ENCODE assay signal across 8 cellular contexts in genomic region chr9:136728080-136728547, GRCh38. TPM values are rescaled to one million over a fixed set of nuclear protein-coding genes. Genes with fewer than 3 reads are reported as not detected.
DNase-seq lines count a peak whose midpoint lies in the region; ATAC-seq and TF ChIP-seq lines count a peak whose summit lies in the region.

No MANE protein-coding gene starts in this region.

- peak overlapping the region; percentile 95 for H3K4me3 ChIP-seq in HUES64 (ENCODE audit: low read length)
- H3K4me3 ChIP-seq in Panc1 (ENCODE audit: low read depth in 2 of 2, low read length in 2 of 2), result peak overlapping the region; percentile 92 to 96

- POLR2A ChIA-PET in Panc1 (lab: Charles Lee), result no interaction called here
- POLR2A ChIA-PET in naive thymus-derived CD8-positive, alpha-beta T cell (lab: Charles Lee), result interaction anchor here (0.7 to 3.5 kb wide), 31 partner anchors 9 to 512 kb away, joined by 3 to 38 read pairs (median 5); partner anchors contain the start of genes DNLZ, LCN10, LCN8 and MAN1B1

- ATAC-seq in GM21367 (IDR thresholded peaks at IDR 0.05; ENCODE audit: unreplicated experiment), result peak; percentile 46
- peak; percentile 65 for ATAC-seq in Panc1
- peak; percentile 85 to 87 for ATAC-seq in activated T-cell treated with anti-CD3 and anti-CD28 coated beads, Interleukin-2, amount 50 U/mL, for 72 hours (replicated peaks in 1 of 2)
- ATAC-seq in naive thymus-derived CD8-positive, alpha-beta T cell, result peak; percentile 77 to 85
- peak; percentile 84 for ATAC-seq in stimulated activated memory B cell treated with anti-CD40 and anti-IgM and Interleukin-4, amounts not matched to agents 10 μg/mL and 1 μg/mL and 100 μg/mL, for 72 hours

- H3K27me3 Mint-ChIP-seq in Calu3 (ENCODE audit: unreplicated experiment), result no peaks in the 10 kb centered on the region
- no peaks in the 10 kb centered on the region for H3K27me3 Mint-ChIP-seq in activated T-cell treated with anti-CD3 and anti-CD28 coated beads, Interleukin-2, amount 50 U/mL, for 72 hours (ENCODE audit: low read depth)
- H3K27me3 Mint-ChIP-seq in naive thymus-derived CD8-positive, alpha-beta T cell, result no peaks in the 10 kb centered on the region
- H3K27me3 Mint-ChIP-seq in stimulated activated memory B cell treated with anti-CD40 and anti-IgM and Interleukin-4, amounts not matched to agents 10 μg/mL and 1 μg/mL and 100 μg/mL, for 72 hours, result no peaks in the 10 kb centered on the region

- H3K9me3 Mint-ChIP-seq in Calu3 (ENCODE audit: low read depth, unreplicated experiment), result no peaks in the 10 kb centered on the region
- no peaks in the 10 kb centered on the region for H3K9me3 Mint-ChIP-seq in activated T-cell treated with anti-CD3 and anti-CD28 coated beads, Interleukin-2, amount 50 U/mL, for 72 hours
- no peaks in the 10 kb centered on the region for H3K9me3 Mint-ChIP-seq in naive thymus-derived CD8-positive, alpha-beta T cell
- no peaks in the 10 kb centered on the region for H3K9me3 Mint-ChIP-seq in stimulated activated memory B cell treated with anti-CD40 and anti-IgM and Interleukin-4, amounts not matched to agents 10 μg/mL and 1 μg/mL and 100 μg/mL, for 72 hours

- WGBS in HUES64, result under 1% methylated on average over 66 of the region's 66 CpGs

- H3K4me1 Mint-ChIP-seq in Calu3 (ENCODE audit: low read depth, unreplicated experiment), result peaks cover 10% of the 10 kb centered on the region
- peaks cover 46% of the 10 kb centered on the region for H3K4me1 Mint-ChIP-seq in activated T-cell treated with anti-CD3 and anti-CD28 coated beads, Interleukin-2, amount 50 U/mL, for 72 hours (ENCODE audit: low read depth)
- peaks cover 15 to 40% (median 30%) of the 10 kb centered on the region in 4 donors for H3K4me1 Mint-ChIP-seq in naive thymus-derived CD8-positive, alpha-beta T cell
- peaks cover 67% of the 10 kb centered on the region for H3K4me1 Mint-ChIP-seq in stimulated activated memory B cell treated with anti-CD40 and anti-IgM and Interleukin-4, amounts not matched to agents 10 μg/mL and 1 μg/mL and 100 μg/mL, for 72 hours

- H3K4me3 Mint-ChIP-seq in Calu3 (ENCODE audit: low read depth, unreplicated experiment), result peak overlapping the region; percentile 81
- H3K4me3 Mint-ChIP-seq in activated T-cell treated with anti-CD3 and anti-CD28 coated beads, Interleukin-2, amount 50 U/mL, for 72 hours, result peak overlapping the region; percentile 99
- H3K4me3 Mint-ChIP-seq in naive thymus-derived CD8-positive, alpha-beta T cell, result peak overlapping the region; percentile 56 to 98 (median 92)
- H3K4me3 Mint-ChIP-seq in stimulated activated memory B cell treated with anti-CD40 and anti-IgM and Interleukin-4, amounts not matched to agents 10 μg/mL and 1 μg/mL and 100 μg/mL, for 72 hours, result peak overlapping the region; percentile 86

- CTCF ChIA-PET in Calu3 (lab: Charles Lee), result interaction anchor here (1.4 kb wide), 1 partner anchor 10 kb away, joined by 3 read pairs; no protein-coding TSS in a partner anchor
- CTCF ChIA-PET in Panc1 (lab: Charles Lee), result no interaction called here

- DNase-seq in Calu3, result peak; percentile 87
- DNase-seq in Panc1 (ENCODE audit: low read depth, low spot score), result peak; percentile 20
- DNase-seq in activated T-cell treated with anti-CD3 and anti-CD28 coated beads, Interleukin-2, amount 50 U/mL, for 72 hours, result peak; percentile 94 to 97
- DNase-seq in fibroblast of gingiva (ENCODE audit: low read depth), result peak; percentile 92
- DNase-seq in naive thymus-derived CD8-positive, alpha-beta T cell, result peak; percentile 84 to 96 (median 93)

- peak overlapping the region; percentile 92 for H3K9ac ChIP-seq in HUES64 (ENCODE audit: low read depth, low read length)

- H3K27ac Mint-ChIP-seq in Calu3 (ENCODE audit: unreplicated experiment), result peak overlapping the region; percentile 70
- H3K27ac Mint-ChIP-seq in activated T-cell treated with anti-CD3 and anti-CD28 coated beads, Interleukin-2, amount 50 U/mL, for 72 hours, result peak overlapping the region; percentile 34
- peak overlapping the region in 7 of 10 donors; percentile 34 to 97 (median 60) for H3K27ac Mint-ChIP-seq in naive thymus-derived CD8-positive, alpha-beta T cell
- H3K27ac Mint-ChIP-seq in stimulated activated memory B cell treated with anti-CD40 and anti-IgM and Interleukin-4, amounts not matched to agents 10 μg/mL and 1 μg/mL and 100 μg/mL, for 72 hours, result peak overlapping the region; percentile 83

- no TSS peak for BruUV-seq in Calu3 (replicated peaks; lab: Mats Ljungman, UMichigan)
- BruUV-seq in Panc1 (replicated peaks; lab: Mats Ljungman, UMichigan), result no TSS peak

- H3K9me3 ChIP-seq in HUES64 (ENCODE audit: insufficient read depth, low read depth, low read length), result no peaks in the 10 kb centered on the region
- H3K9me3 ChIP-seq in Panc1 (ENCODE audit: control insufficient read depth, insufficient read depth, low read depth, low read length), result no peaks in the 10 kb centered on the region

- peaks cover 13% of the 10 kb centered on the region for H3K27me3 ChIP-seq in HUES64 (ENCODE audit: insufficient read depth, low read length)
- no peaks in the 10 kb centered on the region for H3K27me3 ChIP-seq in Panc1 (ENCODE audit: control insufficient read depth, insufficient read depth, low read length)

- H3K27ac ChIP-seq in HUES64 (ENCODE audit: low read depth, low read length), result peak overlapping the region; percentile 58
- peak overlapping the region; percentile 93 for H3K27ac ChIP-seq in Panc1 (ENCODE audit: low read length)

- intact Hi-C loops in Calu3 (cut with micrococcal nuclease; ENCODE audit: unreplicated experiment) (no loop called here), Panc1 (cut with micrococcal nuclease; ENCODE audit: unreplicated experiment) (no loop called here)

- peaks cover 58% of the 10 kb centered on the region for H3K36me3 Mint-ChIP-seq in Calu3 (ENCODE audit: insufficient read depth, unreplicated experiment)
- H3K36me3 Mint-ChIP-seq in activated T-cell treated with anti-CD3 and anti-CD28 coated beads, Interleukin-2, amount 50 U/mL, for 72 hours (ENCODE audit: insufficient read depth in 2 of 2), result peaks cover 8 to 17% of the 10 kb centered on the region in 2 donors
- H3K36me3 Mint-ChIP-seq in naive thymus-derived CD8-positive, alpha-beta T cell, result peaks cover 6 to 35% (median 21%) of the 10 kb centered on the region in 3 donors
- peaks cover 36% of the 10 kb centered on the region for H3K36me3 Mint-ChIP-seq in stimulated activated memory B cell treated with anti-CD40 and anti-IgM and Interleukin-4, amounts not matched to agents 10 μg/mL and 1 μg/mL and 100 μg/mL, for 72 hours

- TF ChIP-seq CTCF in Calu3 (IDR thresholded peaks at IDR 0.05; ENCODE audit: unreplicated experiment), result peak; percentile 72
- TF ChIP-seq CTCF in Panc1 (IDR thresholded peaks at IDR 0.05), result peak; percentile 93

- H3K36me3 ChIP-seq in HUES64 (ENCODE audit: insufficient read depth, low read length) (peaks cover 39% of the 10 kb centered on the region), Panc1 (ENCODE audit: control insufficient read depth, insufficient read depth, low read length) (peaks cover 14% of the 10 kb centered on the region)

- in situ Hi-C loops in Panc1 (cut with HindIII; ENCODE audit: low pct_unique_long_range_greater_than_20kb, low sequenced_read_pairs), result no loop called here

- H3K4me1 ChIP-seq in HUES64 (ENCODE audit: insufficient read depth, low read length) (no peaks in the 10 kb centered on the region; the same call in 1 of the 2 replicates), Panc1 (ENCODE audit: control insufficient read depth, insufficient read depth, low read length) (peaks cover 31% of the 10 kb centered on the region)

RNA-seq across cellular contexts. Expression of gene LCN10, which starts 14.6 kb away (rescaled TPM):
- total RNA-seq in Calu3 (2022) (0.33 and 1.9 TPM in 2 replicates), Panc1 (2021; ENCODE audit: unreplicated experiment) (not detected)
- polyA plus RNA-seq in HUES64 (2013, experiment 1 of 2), result 0.55 TPM
- 0.32 TPM for polyA plus RNA-seq in HUES64 (2013, experiment 2 of 2)
- polyA plus RNA-seq in Panc1 (2012; ENCODE audit: insufficient read length), result not detected
- under 1 TPM; 0.21 to 0.70 TPM for total RNA-seq in activated T-cell treated with anti-CD3 and anti-CD28 coated beads, Interleukin-2, amount 50 U/mL, for 72 hours
- total RNA-seq in naive thymus-derived CD8-positive, alpha-beta T cell, result 10 to 100 TPM; 11.0 to 11.1 TPM
- polyA plus RNA-seq in naive thymus-derived CD8-positive, alpha-beta T cell, result 1 to 10 TPM in 2 of 3 donors, under 1 TPM in 1; 0.60 to 6.6 (median 3.1) TPM

RNA-seq across cellular contexts. Expression of gene DIPK1B, which starts 15.7 kb away (rescaled TPM):
- total RNA-seq in Calu3 (2022) (4.0 TPM in 2 replicates), Panc1 (2021; ENCODE audit: unreplicated experiment) (10.6 TPM)
- polyA plus RNA-seq in HUES64 (2013, experiment 1 of 2), result 32.2 TPM
- polyA plus RNA-seq in HUES64 (2013, experiment 2 of 2), result 33.2 TPM
- 26.9 TPM for polyA plus RNA-seq in Panc1 (2012; ENCODE audit: insufficient read length)
- total RNA-seq in activated T-cell treated with anti-CD3 and anti-CD28 coated beads, Interleukin-2, amount 50 U/mL, for 72 hours, result under 1 TPM; 0.67 to 0.72 TPM
- total RNA-seq in naive thymus-derived CD8-positive, alpha-beta T cell, result 1 to 10 TPM in 1 of 2 experiments, under 1 TPM in 1; 0.58 to 1.1 TPM
- under 1 TPM in 1 of 3 donors, not detected in 2; 0.07 TPM for polyA plus RNA-seq in naive thymus-derived CD8-positive, alpha-beta T cell

RNA-seq across cellular contexts. Expression of gene LCN6, which starts 20.2 kb away (rescaled TPM):
- not detected in 2 replicates for total RNA-seq in Calu3 (2022)
- not detected for polyA plus RNA-seq in HUES64 (2013, experiment 1 of 2)
- not detected for polyA plus RNA-seq in HUES64 (2013, experiment 2 of 2)
- not detected for total RNA-seq in Panc1 (2021; ENCODE audit: unreplicated experiment)
- not detected for polyA plus RNA-seq in Panc1 (2012; ENCODE audit: insufficient read length)
- total RNA-seq in activated T-cell treated with anti-CD3 and anti-CD28 coated beads, Interleukin-2, amount 50 U/mL, for 72 hours, result not detected
- not detected for total RNA-seq in naive thymus-derived CD8-positive, alpha-beta T cell
- not detected for polyA plus RNA-seq in naive thymus-derived CD8-positive, alpha-beta T cell

RNA-seq across cellular contexts. Expression of gene LCN8, which starts 29.9 kb away (rescaled TPM):
- not detected in 2 replicates for total RNA-seq in Calu3 (2022)
- not detected for polyA plus RNA-seq in HUES64 (2013, experiment 1 of 2)
- polyA plus RNA-seq in HUES64 (2013, experiment 2 of 2), result not detected
- not detected for total RNA-seq in Panc1 (2021; ENCODE audit: unreplicated experiment)
- not detected for polyA plus RNA-seq in Panc1 (2012; ENCODE audit: insufficient read length)
- total RNA-seq in activated T-cell treated with anti-CD3 and anti-CD28 coated beads, Interleukin-2, amount 50 U/mL, for 72 hours, result not detected
- total RNA-seq in naive thymus-derived CD8-positive, alpha-beta T cell, result 1 to 10 TPM; 1.4 to 2.6 TPM
- polyA plus RNA-seq in naive thymus-derived CD8-positive, alpha-beta T cell, result not detected

RNA-seq across cellular contexts. Expression of gene LCN15, which starts 36.2 kb away (rescaled TPM):
- total RNA-seq in Calu3 (2022) (not detected in 2 replicates), Panc1 (2021; ENCODE audit: unreplicated experiment) (0.05 TPM)
- polyA plus RNA-seq in HUES64 (2013, experiment 1 of 2), result 0.35 TPM
- 1.0 TPM for polyA plus RNA-seq in HUES64 (2013, experiment 2 of 2)
- polyA plus RNA-seq in Panc1 (2012; ENCODE audit: insufficient read length), result 1.0 TPM
- not detected for total RNA-seq in activated T-cell treated with anti-CD3 and anti-CD28 coated beads, Interleukin-2, amount 50 U/mL, for 72 hours
- total RNA-seq in naive thymus-derived CD8-positive, alpha-beta T cell, result not detected
- not detected for polyA plus RNA-seq in naive thymus-derived CD8-positive, alpha-beta T cell

Comparison
In these comparisons a context has a peak if more than half of its experiments do, and no peak if none do; other contexts are left out.
1. Peak in every context shown above with its lines: DNase-seq, ATAC-seq, H3K4me3 ChIP-seq and H3K27ac ChIP-seq.
2. DNase-seq: peak in every context shown above with its lines; median percentile 96 in activated T-cell treated with anti-CD3 and anti-CD28 coated beads, Interleukin-2, amount 50 U/mL, for 72 hours; 93 in naive thymus-derived CD8-positive, alpha-beta T cell; 92 in fibroblast of gingiva; 87 in Calu3; 20 in Panc1.